Comparison of ENCODE assay signal across 30 cellular contexts in the genomic region with DNA sequence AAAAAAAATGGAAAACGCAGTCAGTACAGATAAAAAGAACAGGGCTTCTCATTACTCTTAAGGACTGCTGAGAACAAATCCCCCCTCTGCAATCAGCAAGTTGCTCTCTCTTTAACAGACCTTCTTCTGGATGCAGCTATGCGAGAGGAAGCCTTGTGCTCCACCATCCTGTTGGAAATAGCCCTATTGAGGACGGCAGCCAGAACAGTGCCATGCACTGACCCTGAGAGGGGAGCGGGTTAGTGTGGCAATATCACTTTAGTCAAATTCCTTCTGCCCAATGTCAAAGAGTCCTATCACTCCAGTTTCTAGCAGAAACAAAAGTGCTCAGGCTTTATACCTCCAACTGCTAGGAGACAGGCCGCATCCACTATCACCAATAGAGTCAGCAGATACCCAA. TPM values are rescaled to one million over a fixed set of nuclear protein-coding genes. Genes with fewer than 3 reads are reported as not detected.
DNase-seq lines count a peak whose midpoint lies in the region; ATAC-seq and TF ChIP-seq lines count a peak whose summit lies in the region.
"Had no signal": no experiment of that assay in that cellular context is flagged by ENCODE, and none has a peak within 500 bp of the region (broad histone marks: within the 10 kb centered on the region; RNA-seq: fewer than 3 reads in every experiment).

No MANE protein-coding gene starts in this region.

- TF ChIP-seq POLR2A in IMR-90 (IDR thresholded peaks at IDR 0.05; ENCODE audit: low read depth, low read length), result no peak

- BruUV-seq in IMR-90 (replicated peaks; lab: Mats Ljungman, UMichigan), result no TSS peak

- H3K4ac ChIP-seq in IMR-90 (ENCODE audit: low read depth, low read length), result no peak overlapping the region

- no peak overlapping the region for H2BK120ac ChIP-seq in IMR-90 (ENCODE audit: low read depth, low read length)

- no peaks in the 10 kb centered on the region for H3K4me1 ChIP-seq in IMR-90 (ENCODE audit: control insufficient read depth, insufficient read depth, low read length)

- H4K91ac ChIP-seq in IMR-90 (ENCODE audit: insufficient read depth, low read depth, low read length), result no peak overlapping the region

- no peak overlapping the region for H3K4me3 ChIP-seq in IMR-90 (ENCODE audit: insufficient read depth, low read depth, low read length)
- H3K4me3 ChIP-seq: body of pancreas, esophagus squamous epithelium, gastrocnemius medialis, lower lobe of right lung, skin epidermis, suprapubic skin had no signal

- H3K56ac ChIP-seq in IMR-90 (ENCODE audit: extremely low read depth, insufficient read depth, low read length), result no peak overlapping the region

- POLR2A ChIA-PET in IMR-90 (lab: Charles Lee; ENCODE audit: unreplicated experiment), result no interaction called here

- H3K36me3 Mint-ChIP-seq in effector memory CD8-positive, alpha-beta T cell (ENCODE audit: insufficient read depth), result peaks cover 67% of the 10 kb centered on the region
- H3K36me3 Mint-ChIP-seq in neural crest cell (ENCODE audit: low read depth), result peaks cover 13% of the 10 kb centered on the region

- H3K4me2 ChIP-seq in IMR-90 (ENCODE audit: low read depth, low read length), result no peak overlapping the region

- H3K18ac ChIP-seq in IMR-90 (ENCODE audit: low read depth, low read length), result no peak overlapping the region

- peak overlapping the region; percentile 41 to 60 for H3K27ac Mint-ChIP-seq in effector memory CD8-positive, alpha-beta T cell
- H3K27ac Mint-ChIP-seq in neural crest cell (ENCODE audit: unreplicated experiment), result peak overlapping the region; percentile 21
- H3K27ac Mint-ChIP-seq: T-helper 2 cell treated with Interferon-gamma antibody and Interleukin-4, amounts not matched to agents 5 μg/mL and 100 μg/mL, for 36 hours had no signal

- no CpG with 5 or more reads among the region's 5 CpGs for WGBS in IMR-90 (ENCODE audit: extremely low coverage in 2 of 2, insufficient read length in 1 of 2), 2 experiments

- peak; percentile 8 for DNase-seq in activated effector memory CD4-positive, alpha-beta T cell treated with anti-CD3 and anti-CD28 coated beads, Interleukin-2, amount 50 U/mL, for 16 hours
- DNase-seq in activated effector memory CD4-positive, alpha-beta T cell treated with Interleukin-2 at 50 U/mL for 16 hours, result no peak
- DNase-seq in IMR-90 (no peak), neural crest cell (ENCODE audit: low read depth, low spot score) (no peak), cerebellar nuclear complex (lab: John Stamatoyannopoulos, UW) (no peak), anterior cingulate cortex (lab: John Stamatoyannopoulos, UW) (no peak), globus pallidus (ENCODE audit: low spot score) (no peak)
- no peak for DNase-seq in effector memory CD8-positive, alpha-beta T cell
- DNase-seq: activated CD4-positive, alpha-beta T cell treated with anti-CD3 and anti-CD28 coated beads for 48 hours; activated CD8-positive, alpha-beta memory T cell treated with anti-CD3 and anti-CD28 coated beads, Interleukin-2, amount 10 ng/mL, durations not matched to agents 7 days and 5 days; body of pancreas; Caco-2; DND-41; effector memory CD4-positive, alpha-beta T cell; esophagus squamous epithelium; gastrocnemius medialis; hypothalamus; lower lobe of right lung; NCI-H1417; NCI-H2081 treated with DMSO at 0.1 percent for 48 hours; NCI-H345; NCI-H774; occipital lobe; stimulated activated CD4-positive, alpha-beta T cell treated with anti-CD3 and anti-CD28 coated beads, Interleukin-1b, Interleukin-23, amount 100 ng/mL, for 48 hours had no signal

- dilution Hi-C loops in IMR-90 (cut with HindIII; ENCODE audit: low sequenced_read_pairs, unreplicated experiment), result no loop called here

- H3K23ac ChIP-seq in IMR-90 (ENCODE audit: low read depth, low read length), result no peak overlapping the region

- no peak overlapping the region for H2BK5ac ChIP-seq in IMR-90 (ENCODE audit: low read depth, low read length, poor library complexity, severe bottlenecking)

- H3K36me3 ChIP-seq in IMR-90 (ENCODE audit: control insufficient read depth, insufficient read depth, low read length), result peaks cover 19% of the 10 kb centered on the region

- H3K4me1 Mint-ChIP-seq in effector memory CD8-positive, alpha-beta T cell (ENCODE audit: low read depth in 2 of 2), result peaks cover 5 to 23% of the 10 kb centered on the region in 2 donors
- peaks cover 35% of the 10 kb centered on the region for H3K4me1 Mint-ChIP-seq in neural crest cell

- peaks cover 23% of the 10 kb centered on the region; the same call in 1 of the 2 replicates for H4K20me1 ChIP-seq in IMR-90 (ENCODE audit: insufficient read depth, low read length)

- H2AFZ ChIP-seq in IMR-90 (replicated peaks; ENCODE audit: low read length, poor library complexity), result no peak overlapping the region

- H3K14ac ChIP-seq in IMR-90 (replicated peaks; ENCODE audit: low read depth, low read length), result no peak overlapping the region

- H2AK5ac ChIP-seq in IMR-90 (ENCODE audit: low read depth, low read length), result no peak overlapping the region

- no peak overlapping the region for H4K8ac ChIP-seq in IMR-90 (ENCODE audit: low read depth in 2 of 2, low read length in 2 of 2)

- H3K9me3 Mint-ChIP-seq in effector memory CD8-positive, alpha-beta T cell, result no peaks in the 10 kb centered on the region
- no peaks in the 10 kb centered on the region for H3K9me3 Mint-ChIP-seq in neural crest cell
- H3K9me3 Mint-ChIP-seq: activated T-helper 17 cell treated with anti-CD3 and anti-CD28 coated beads, Interleukin-2, amount 50 U/mL, for 72 hours; T-helper 2 cell treated with Interferon-gamma antibody and Interleukin-4, amounts not matched to agents 5 μg/mL and 100 μg/mL, for 36 hours had no signal

- intact Hi-C loops in IMR-90 (cut with micrococcal nuclease), result no loop called here

- H3K27me3 ChIP-seq in IMR-90 (ENCODE audit: control insufficient read depth, insufficient read depth, low read length), result no peaks in the 10 kb centered on the region
- H3K27me3 ChIP-seq: body of pancreas, esophagus squamous epithelium, gastrocnemius medialis, suprapubic skin had no signal

- no peak overlapping the region for H3K4me3 Mint-ChIP-seq in effector memory CD8-positive, alpha-beta T cell
- H3K4me3 Mint-ChIP-seq in neural crest cell, result no peak overlapping the region
- H3K4me3 Mint-ChIP-seq: activated CD8-positive, alpha-beta memory T cell treated with anti-CD3 and anti-CD28 coated beads, Interleukin-2, amount 10 ng/mL, durations not matched to agents 7 days and 5 days; activated T-helper 17 cell treated with anti-CD3 and anti-CD28 coated beads, Interleukin-2, amount 50 U/mL, for 72 hours; T-helper 2 cell treated with Interferon-gamma antibody and Interleukin-4, amounts not matched to agents 5 μg/mL and 100 μg/mL, for 36 hours had no signal

- no peak overlapping the region for H2BK15ac ChIP-seq in IMR-90 (ENCODE audit: low read depth, low read length)

- in situ Hi-C loops in IMR-90 (cut with MboI; ENCODE audit: low sequenced_read_pairs), result no loop called here

- peaks cover 31 to 62% of the 10 kb centered on the region in 2 experiments for H3K79me1 ChIP-seq in IMR-90 (ENCODE audit: low read depth in 1 of 2, low read length in 2 of 2)

- CTCF ChIA-PET in IMR-90 (lab: Yijun Ruan, JAX), result interaction anchor here (0.6 to 0.7 kb wide), 2 partner anchors 75 to 170 kb away, joined by 3 to 6 read pairs; no protein-coding TSS in a partner anchor

- TF ChIP-seq RAD21 in IMR-90 (IDR thresholded peaks at IDR 0.05; ENCODE audit: low read length), result no peak

- TF ChIP-seq CTCF in IMR-90 (conservative IDR thresholded peaks at IDR 0.05; ENCODE audit: low read depth, low read length) (no peak), neural crest cell (conservative IDR thresholded peaks at IDR 0.05) (no peak)

- H3K9ac ChIP-seq in IMR-90 (ENCODE audit: low read depth, low read length), result no peak overlapping the region

- no peak overlapping the region for H3K27ac ChIP-seq in IMR-90 (ENCODE audit: insufficient read depth, low read length)
- H3K27ac ChIP-seq: body of pancreas, esophagus squamous epithelium, gastrocnemius medialis, lower lobe of right lung, RWPE1, skin epidermis, suprapubic skin had no signal

- H3K9me1 ChIP-seq in IMR-90 (ENCODE audit: insufficient read depth, low read length), result peaks cover 6% of the 10 kb centered on the region; the same call in 1 of the 2 replicates

- no peak for ATAC-seq in IMR-90 (ENCODE audit: low read depth)
- peak; percentile 8 for ATAC-seq in effector memory CD8-positive, alpha-beta T cell (replicated peaks)
- ATAC-seq: activated CD8-positive, alpha-beta memory T cell treated with anti-CD3 and anti-CD28 coated beads, Interleukin-2, amount 10 ng/mL, durations not matched to agents 7 days and 5 days; activated T-helper 17 cell treated with anti-CD3 and anti-CD28 coated beads, Interleukin-2, amount 50 U/mL, for 72 hours; body of pancreas; gastrocnemius medialis; lower lobe of right lung; SK-N-SH treated with all-trans-retinoic acid at 6 μM for 48 hours had no signal

- H3K27me3 Mint-ChIP-seq in effector memory CD8-positive, alpha-beta T cell, result no peaks in the 10 kb centered on the region
- H3K27me3 Mint-ChIP-seq in neural crest cell (ENCODE audit: low read depth), result no peaks in the 10 kb centered on the region
- H3K27me3 Mint-ChIP-seq: activated CD8-positive, alpha-beta memory T cell treated with anti-CD3 and anti-CD28 coated beads, Interleukin-2, amount 10 ng/mL, durations not matched to agents 7 days and 5 days; activated T-helper 17 cell treated with anti-CD3 and anti-CD28 coated beads, Interleukin-2, amount 50 U/mL, for 72 hours had no signal

- H2AK9ac ChIP-seq in IMR-90 (replicated peaks; ENCODE audit: low read depth, low read length, poor library complexity), result no peak overlapping the region

- no peaks in the 10 kb centered on the region for H3K9me3 ChIP-seq in IMR-90 (ENCODE audit: control insufficient read depth, insufficient read depth, low read length)
- H3K9me3 ChIP-seq: body of pancreas, Caco-2, esophagus squamous epithelium, gastrocnemius medialis, lower lobe of right lung, suprapubic skin had no signal

- H2BK20ac ChIP-seq in IMR-90 (ENCODE audit: low read depth, low read length), result no peak overlapping the region

- 0 out of 2 replicates have a peak overlapping the region, but pooled peaks have one; percentile 42 for H4K5ac ChIP-seq in IMR-90 (ENCODE audit: low read depth, low read length)

RNA-seq across cellular contexts. Expression of a gene that starts 6.9 kb away (rescaled TPM):
- total RNA-seq in IMR-90 (2012; rRNA removed), result 23.1 and 25.6 TPM in 2 replicates
- 21.1 and 26.7 TPM in 2 replicates for polyA plus RNA-seq in IMR-90 (2012; rRNA removed)
- 11.4 and 17.8 TPM in 2 replicates for polyA plus RNA-seq in IMR-90 (2012; cell fraction: cytosol; rRNA removed)
- 21.4 and 62.4 TPM in 2 replicates for polyA plus RNA-seq in IMR-90 (2012; cell fraction: nucleus; rRNA removed; ENCODE audit: low replicate concordance)
- 57.0 and 61.9 TPM in 2 replicates for total RNA-seq in neural crest cell

RNA-seq across cellular contexts. Expression of a gene that starts 32.3 kb away (rescaled TPM):
- 175 and 198 TPM in 2 replicates for total RNA-seq in IMR-90 (2012; rRNA removed)
- polyA plus RNA-seq in IMR-90 (2012; rRNA removed), result 165 and 176 TPM in 2 replicates
- 116 and 153 TPM in 2 replicates for polyA plus RNA-seq in IMR-90 (2012; cell fraction: cytosol; rRNA removed)
- polyA plus RNA-seq in IMR-90 (2012; cell fraction: nucleus; rRNA removed; ENCODE audit: low replicate concordance), result 101 and 183 TPM in 2 replicates
- 268 and 269 TPM in 2 replicates for total RNA-seq in neural crest cell

RNA-seq across cellular contexts. Expression of a gene that starts 54.4 kb away (rescaled TPM):
- total RNA-seq in IMR-90 (2012; rRNA removed) (9.3 and 12.2 TPM in 2 replicates), neural crest cell (157 and 160 TPM in 2 replicates)
- polyA plus RNA-seq in IMR-90 (2012; rRNA removed), result 31.1 and 34.8 TPM in 2 replicates
- 16.4 and 25.6 TPM in 2 replicates for polyA plus RNA-seq in IMR-90 (2012; cell fraction: cytosol; rRNA removed)
- polyA plus RNA-seq in IMR-90 (2012; cell fraction: nucleus; rRNA removed; ENCODE audit: low replicate concordance), result 32.3 and 57.7 TPM in 2 replicates

RNA-seq across cellular contexts. Expression of a gene that starts 58.2 kb away (rescaled TPM):
- total RNA-seq in IMR-90 (2012; rRNA removed) (0.18 and 0.56 TPM in 2 replicates), neural crest cell (34.1 and 43.6 TPM in 2 replicates)
- polyA plus RNA-seq in IMR-90 (2012; rRNA removed), result 0.41 and 0.57 TPM in 2 replicates
- polyA plus RNA-seq in IMR-90 (2012; cell fraction: cytosol; rRNA removed), result 0.49 and 0.61 TPM in 2 replicates
- 1.4 and 2.6 TPM in 2 replicates for polyA plus RNA-seq in IMR-90 (2012; cell fraction: nucleus; rRNA removed; ENCODE audit: low replicate concordance)

Comparison
In these comparisons a context has a peak if more than half of its experiments do, and no peak if none do; other contexts are left out.
1. RNA of a gene that starts 54.4 kb away (total RNA-seq): 157 to 160 TPM in neural crest cell; 9.3 to 12.2 TPM in IMR-90; every median in the first group is over 10 times any median in the second.